ENCODE assay signal across 8 cellular contexts in the genomic region with DNA sequence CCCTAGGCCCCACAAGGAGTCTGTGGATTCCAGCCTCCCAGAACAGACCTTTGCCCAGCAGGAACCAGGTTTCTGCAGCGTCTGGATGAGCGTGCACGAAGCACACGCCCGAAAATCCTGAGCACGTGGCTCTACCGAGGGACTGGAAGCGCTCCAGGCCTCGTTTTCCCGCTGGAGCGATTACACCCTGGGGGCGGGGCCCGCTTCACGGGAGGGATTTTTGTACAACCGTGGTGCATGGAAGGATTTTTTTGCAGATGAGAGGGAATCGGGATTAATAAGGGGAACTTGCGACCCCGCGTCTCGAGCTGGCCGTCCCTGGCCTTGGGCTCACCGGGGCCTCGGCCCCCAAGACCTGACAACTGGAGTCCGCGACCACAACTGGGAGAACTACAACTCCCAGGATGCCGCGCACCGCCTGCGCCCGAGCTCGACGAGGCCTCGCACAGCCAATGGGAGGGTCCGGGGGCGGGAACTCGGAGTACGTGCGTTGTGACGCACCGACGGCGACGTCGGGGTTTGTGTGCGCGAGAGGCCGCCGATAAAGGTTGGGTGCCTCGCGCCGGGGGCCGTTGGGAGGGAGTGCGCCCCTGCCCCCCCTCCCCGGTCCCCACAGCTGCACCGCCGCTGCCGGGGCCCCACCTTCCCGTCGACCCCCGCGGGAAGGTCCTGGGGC. TPM values are rescaled to one million over a fixed set of nuclear protein-coding genes. Genes with fewer than 3 reads are reported as not detected.
DNase-seq lines count a peak whose midpoint lies in the region; ATAC-seq and TF ChIP-seq lines count a peak whose summit lies in the region.

A gene (plus strand): TSS at position 518 of the 676 bp plus-strand sequence. CDS start 3,294 bp downstream, outside the sequence.

- DNase-seq in Daoy (ENCODE audit: low read depth) (peak; percentile 99), H4 (ENCODE audit: low spot score) (peak; percentile 100), LNCaP clone FGC (ENCODE audit: low read depth) (peak; percentile 96), RPMI8226 (peak; percentile 99), fibroblast of the aortic adventitia (ENCODE audit: low read depth) (peak; percentile 97)
- DNase-seq in activated T-helper 9 cell treated with anti-CD3 and anti-CD28 coated beads, Interleukin-2, amount 50 U/mL, for 16 hours (ENCODE audit: low read depth) = peak; percentile 97
- peak; percentile 99 for DNase-seq in stimulated activated naive CD8-positive, alpha-beta T cell treated with anti-CD3 and anti-CD28 coated beads, Interleukin-15, Interleukin-2, amounts not matched to agents 100 U/mL and 50 U/mL, for 24 hours

- H3K4me3 ChIP-seq in LNCaP clone FGC (ENCODE audit: low read depth, low read length) = peak within 1 kb of the TSS; percentile 86
- H3K4me3 ChIP-seq in fibroblast of the aortic adventitia (ENCODE audit: low read depth, low read length) = peak within 1 kb of the TSS; percentile 72

- H3K4me3 Mint-ChIP-seq in nephron = peak within 1 kb of the TSS; percentile 92 to 96 (median 95)

- H3K27ac Mint-ChIP-seq in nephron = peak within 1 kb of the TSS; percentile 99

- H3K4me1 Mint-ChIP-seq in nephron = peaks cover 42% of the 10 kb centered on the region

- no peaks in the 10 kb centered on the region for H3K9me3 Mint-ChIP-seq in nephron

- peaks cover 8% of the 10 kb centered on the region for H3K27me3 Mint-ChIP-seq in nephron (ENCODE audit: low read depth)

- peak; percentile 93 for ATAC-seq in stimulated activated naive CD8-positive, alpha-beta T cell treated with anti-CD3 and anti-CD28 coated beads, Interleukin-15, Interleukin-2, amounts not matched to agents 100 U/mL and 50 U/mL, for 24 hours

- peaks cover 5% of the 10 kb centered on the region for H3K36me3 Mint-ChIP-seq in nephron (ENCODE audit: low read depth)

- TF ChIP-seq CTCF in LNCaP clone FGC (IDR thresholded peaks at IDR 0.05; ENCODE audit: control insufficient read depth, extremely low read depth, insufficient read depth) (no peak), fibroblast of the aortic adventitia (IDR thresholded peaks at IDR 0.05; ENCODE audit: insufficient read depth, low read length) (no peak), nephron (IDR thresholded peaks at IDR 0.05; ENCODE audit: unreplicated experiment in 3 of 3) (no peak)

RNA-seq across cellular contexts. Expression of the gene that starts here (rescaled TPM):
- total RNA-seq in Daoy (2014; rRNA removed; shearing (Covaris generic)) = 1.7 and 3.4 TPM in 2 replicates
- total RNA-seq in H4 (2014; rRNA removed; shearing (Covaris generic)) = 1.4 and 3.9 TPM in 2 replicates
- 0.33 and 3.8 TPM in 2 replicates for total RNA-seq in fibroblast of the aortic adventitia (ENCODE audit: low replicate concordance)

Comparison
In these comparisons a context has a peak if more than half of its experiments do, and no peak if none do; other contexts are left out.
1. Peak in every context shown above with its lines: DNase-seq, ATAC-seq and H3K4me3 ChIP-seq.